Comparison of ENCODE assay signal across 9 cellular contexts in genomic region chr2:133884739-133885381, GRCh38.
DNase-seq lines count a peak whose midpoint lies in the region; ATAC-seq and TF ChIP-seq lines count a peak whose summit lies in the region.
"Had no signal": no experiment of that assay in that cellular context is flagged by ENCODE, and none has a peak within 500 bp of the region (broad histone marks: within the 10 kb centered on the region; RNA-seq: fewer than 3 reads in every experiment).

No MANE protein-coding gene starts in this region.

- H3K36me3 Mint-ChIP-seq in activated CD4-positive, alpha-beta T cell treated with anti-CD3 and anti-CD28 coated beads for 36 hours (ENCODE audit: low read depth) = no peaks in the 10 kb centered on the region

- H3K27me3 ChIP-seq in esophagus squamous epithelium = peaks cover 0 to 80% (median 0%) of the 10 kb centered on the region in 4 donors

- H3K4me3 ChIP-seq in retinal pigment epithelial cell (ENCODE audit: low read length) = no peak overlapping the region
- H3K4me3 ChIP-seq in esophagus squamous epithelium = no peak overlapping the region

- no peak for TF ChIP-seq POLR2A in esophagus squamous epithelium (IDR thresholded peaks at IDR 0.05)

- WGBS in esophagus squamous epithelium, 2 donors = 49 to 57% methylated on average over 2 of the region's 2 CpGs

- POLR2A ChIA-PET in activated CD4-positive, alpha-beta T cell treated with anti-CD3 and anti-CD28 coated beads for 36 hours (lab: Charles Lee) = no interaction called here

- peaks cover 0 to 26% (median 5%) of the 10 kb centered on the region in 3 donors for H3K4me1 ChIP-seq in esophagus squamous epithelium

- intact Hi-C loops in activated CD4-positive, alpha-beta T cell treated with anti-CD3 and anti-CD28 coated beads for 36 hours (cut with DNase I, micrococcal nuclease) = loop anchor here (5.0 kb wide), 4 partner anchors 217 to 1012 kb away; partner anchors contain the start of gene MGAT5 (in 1 of the 2)
- intact Hi-C loops in esophagus squamous epithelium (cut with DNase I) = no loop called here

- no peaks in the 10 kb centered on the region for H3K4me1 Mint-ChIP-seq in activated CD4-positive, alpha-beta T cell treated with anti-CD3 and anti-CD28 coated beads for 36 hours

- CTCF ChIA-PET in activated CD4-positive, alpha-beta T cell treated with anti-CD3 and anti-CD28 coated beads for 36 hours (lab: Charles Lee) = interaction anchor here (0.6 to 2.3 kb wide), 7 partner anchors 17 to 781 kb away, joined by 3 to 8 read pairs (median 3); no protein-coding TSS in a partner anchor

- no peak for ATAC-seq in activated CD4-positive, alpha-beta T cell treated with anti-CD3 and anti-CD28 coated beads for 36 hours
- ATAC-seq: sciatic nerve had no signal

- TF ChIP-seq CTCF in retinal pigment epithelial cell (conservative IDR thresholded peaks at IDR 0.05; ENCODE audit: low read depth, low read length) = peak; percentile 41
- peak in 1 of 6 experiments; percentile 26 for TF ChIP-seq CTCF in esophagus squamous epithelium (IDR thresholded peaks at IDR 0.05)

- peak; percentile 53 for DNase-seq in NCI-H82 (lab: John Stamatoyannopoulos, UW)
- no peak for DNase-seq in NCI-H82 treated with DMSO at 0.1 percent for 48 hours (lab: John Stamatoyannopoulos, UW; ENCODE audit: unreplicated experiment)
- DNase-seq in Kasumi-1 (lab: John Stamatoyannopoulos, UW) = peak; percentile 75 to 79
- DNase-seq in cerebellar cortex (ENCODE audit: low spot score) = peak; percentile 26
- DNase-seq in retinal pigment epithelial cell (ENCODE audit: low read depth) = no peak
- DNase-seq in activated CD4-positive, alpha-beta T cell treated with anti-CD3 and anti-CD28 coated beads for 36 hours = no peak
- DNase-seq in stimulated activated CD4-positive, alpha-beta T cell treated with anti-CD3 and anti-CD28 coated beads, Interleukin-1b, Interleukin-23, amount 100 ng/mL, for 48 hours = no peak
- DNase-seq in esophagus squamous epithelium (lab: John Stamatoyannopoulos, UW) = no peak

- no peak overlapping the region for H3K4me3 Mint-ChIP-seq in activated CD4-positive, alpha-beta T cell treated with anti-CD3 and anti-CD28 coated beads for 36 hours

- H3K27ac Mint-ChIP-seq in activated CD4-positive, alpha-beta T cell treated with anti-CD3 and anti-CD28 coated beads for 36 hours = no peak overlapping the region

- no peaks in the 10 kb centered on the region for H3K9me3 Mint-ChIP-seq in activated CD4-positive, alpha-beta T cell treated with anti-CD3 and anti-CD28 coated beads for 36 hours (ENCODE audit: low read depth)

- no peaks in the 10 kb centered on the region for H3K9me3 ChIP-seq in esophagus squamous epithelium

- peaks cover 17% of the 10 kb centered on the region for H3K27me3 Mint-ChIP-seq in activated CD4-positive, alpha-beta T cell treated with anti-CD3 and anti-CD28 coated beads for 36 hours

- H3K36me3 ChIP-seq in esophagus squamous epithelium = no peaks in the 10 kb centered on the region

- H3K27ac ChIP-seq in esophagus squamous epithelium = no peak overlapping the region

Comparison
In these comparisons a context has a peak if more than half of its experiments do, and no peak if none do; other contexts are left out.
1. DNase-seq: peak in NCI-H82 (single experiment), Kasumi-1 (2 of 2) and cerebellar cortex (single experiment); none in NCI-H82 treated with DMSO at 0.1 percent for 48 hours (single experiment), retinal pigment epithelial cell (single experiment), activated CD4-positive, alpha-beta T cell treated with anti-CD3 and anti-CD28 coated beads for 36 hours (single experiment), stimulated activated CD4-positive, alpha-beta T cell treated with anti-CD3 and anti-CD28 coated beads, Interleukin-1b, Interleukin-23, amount 100 ng/mL, for 48 hours (single experiment) and esophagus squamous epithelium (single experiment).